ENCODE assay signal across 11 cellular contexts in genomic region chr2:80256396-80257167, GRCh38. TPM values are rescaled to one million over a fixed set of nuclear protein-coding genes. Genes with fewer than 3 reads are reported as not detected.
DNase-seq lines count a peak whose midpoint lies in the region; ATAC-seq, FAIRE-seq and TF ChIP-seq lines count a peak whose summit lies in the region.
"Had no signal": no experiment of that assay in that cellular context is flagged by ENCODE, and none has a peak within 500 bp of the region (broad histone marks: within the 10 kb centered on the region; RNA-seq: fewer than 3 reads in every experiment).

No MANE protein-coding gene starts in this region.

- DNase-seq in A549 (ENCODE audit: low read depth in 1 of 2, low spot score in 1 of 2), result peak in 1 of 2 experiments; percentile 39
- DNase-seq in PC-3, result peak; percentile 27
- DNase-seq in hepatic stellate cell (ENCODE audit: low spot score), result peak; percentile 23
- no peak for DNase-seq in NCI-H2081 (lab: John Stamatoyannopoulos, UW)
- no peak for DNase-seq in activated CD4-positive, alpha-beta T cell treated with anti-CD3 and anti-CD28 coated beads, Interleukin-2, amount 50 U/mL, for 48 hours
- DNase-seq in T-helper 1 cell, result no peak
- DNase-seq: heart right ventricle had no signal

- H2AFZ ChIP-seq in PC-3 (ENCODE audit: low read length), result no peak overlapping the region

- 0 out of 5 replicates have a peak, but pooled peaks of 1 of the 2 experiments have one; percentile 7 for TF ChIP-seq RAD21 in A549 (conservative IDR thresholded peaks at IDR 0.05 in 1 of 2, IDR thresholded peaks at IDR 0.05 in 1 of 2)

- POLR2A ChIA-PET in A549 (lab: Yijun Ruan, JAX), result no interaction called here
- POLR2A ChIA-PET in PC-3 (lab: Charles Lee; ENCODE audit: unreplicated experiment), result no interaction called here

- H3K9ac ChIP-seq in PC-3 (ENCODE audit: low read length), result no peak overlapping the region

- no peaks in the 10 kb centered on the region for H3K9me2 ChIP-seq in PC-3 (replicated peaks; ENCODE audit: low read length)

- BruUV-seq in PC-3 (replicated peaks; lab: Mats Ljungman, UMichigan), result no TSS peak

- no peak overlapping the region for H3K4me3 ChIP-seq in A549
- no peak overlapping the region for H3K4me3 ChIP-seq in PC-3 (ENCODE audit: low read length)
- H3K4me3 ChIP-seq: heart right ventricle, suprapubic skin had no signal

- no peak for TF ChIP-seq POLR2A in A549 (IDR thresholded peaks at IDR 0.05; ENCODE audit: low read length)

- H4K20me1 ChIP-seq in PC-3 (ENCODE audit: low read length), result no peaks in the 10 kb centered on the region

- H3K4me1 ChIP-seq in A549 (no peaks in the 10 kb centered on the region), PC-3 (ENCODE audit: insufficient read depth, low read length) (no peaks in the 10 kb centered on the region)
- H3K4me1 ChIP-seq: suprapubic skin had no signal

- no peaks in the 10 kb centered on the region for H3K79me2 ChIP-seq in PC-3 (ENCODE audit: low read length)

- H3K9me3 ChIP-seq in A549, result no peaks in the 10 kb centered on the region; the same call in 2 of the 3 replicates
- H3K9me3 ChIP-seq in PC-3 (ENCODE audit: low read length), result no peaks in the 10 kb centered on the region
- H3K9me3 ChIP-seq: heart right ventricle, suprapubic skin had no signal

- TF ChIP-seq EP300 in A549 (IDR thresholded peaks at IDR 0.05), result no peak

- WGBS in A549 (ENCODE audit: missing lambda C conversion rate), result 12% methylated on average over 9 of the region's 9 CpGs

- no peak for FAIRE-seq in A549 (lab: Jason Lieb, UNC)

- H3F3A ChIP-seq in PC-3 (ENCODE audit: low read length, unreplicated experiment), result no peaks in the 10 kb centered on the region

- H3K27ac ChIP-seq in A549 (no peak overlapping the region), PC-3 (ENCODE audit: low read length) (no peak overlapping the region)
- H3K27ac ChIP-seq: heart right ventricle, suprapubic skin had no signal

- peaks cover 16% of the 10 kb centered on the region for H3K27me3 ChIP-seq in PC-3 (ENCODE audit: low read length)
- H3K27me3 ChIP-seq: heart right ventricle, suprapubic skin had no signal

- CTCF ChIA-PET in A549 (lab: Yijun Ruan, JAX), result interaction anchor here (1.4 kb wide), 1 partner anchor 12 kb away, joined by 3 read pairs; no protein-coding TSS in a partner anchor
- CTCF ChIA-PET in PC-3 (lab: Charles Lee), result no interaction called here

- ATAC-seq in A549 (no peak), PC-3 (no peak), HG03457 (IDR thresholded peaks at IDR 0.05; ENCODE audit: unreplicated experiment) (no peak)
- ATAC-seq: heart right ventricle, sciatic nerve had no signal

- intact Hi-C loops in PC-3 (cut with micrococcal nuclease), result no loop called here

- no peak for TF ChIP-seq CTCF in A549 (IDR thresholded peaks at IDR 0.05)
- TF ChIP-seq CTCF in GM12874 (IDR thresholded peaks at IDR 0.05; ENCODE audit: insufficient read depth, low read depth, low read length), result 0 out of 2 replicates have a peak, but pooled peaks have one; percentile 5
- peak; percentile 51; the same call in 1 of the 2 replicates for TF ChIP-seq CTCF in PC-3 (conservative IDR thresholded peaks at IDR 0.05; ENCODE audit: low read depth, low read length)

- H3K4me2 ChIP-seq in A549 (no peak overlapping the region), PC-3 (ENCODE audit: low read length) (no peak overlapping the region)

- H3K36me3 ChIP-seq in PC-3 (ENCODE audit: low read depth, low read length), result no peaks in the 10 kb centered on the region
- H3K36me3 ChIP-seq: heart right ventricle, suprapubic skin had no signal

TF ChIP-seq in A549, 52 proteins besides CTCF, POLR2A, EP300 and RAD21:
- 0 out of 3 replicates have a peak, but pooled peaks have one; percentile 7 for TF ChIP-seq SMC3 (IDR thresholded peaks at IDR 0.05)
- no peak for TF ChIP-seq FOSB (CRISPR knock-in tag; IDR thresholded peaks at IDR 0.05)
- no peak for TF ChIP-seq MYC (IDR thresholded peaks at IDR 0.05; ENCODE audit: borderline replicate concordance, low read length)
- no peak for TF ChIP-seq JUN (IDR thresholded peaks at IDR 0.05)

RNA-seq across cellular contexts. Expression of gene LRRTM1, which starts 48.0 kb away (rescaled TPM):
- polyA plus RNA-seq in A549 (2011; rRNA removed) (not detected in 2 replicates), A549 (2017; fragmentation: RNase III; extraction: RNeasy Plus Mini Kit Qiagen cat#74134 plus additional on column Dnase treatment) (not detected in 3 replicates)
- polyA plus RNA-seq in A549 (2012; cell fraction: cytosol; rRNA removed), result not detected in 2 replicates
- not detected in 2 replicates for polyA plus RNA-seq in A549 (2012; cell fraction: nucleus; rRNA removed)
- not detected in 2 replicates for polyA minus RNA-seq in A549 (2011; rRNA and poly(A)+ RNA removed)
- total RNA-seq in PC-3 (2014; rRNA removed), result not detected in 2 replicates

Comparison
In these comparisons a context has a peak if more than half of its experiments do, and no peak if none do; other contexts are left out.
1. DNase-seq: peak in PC-3 (single experiment) and hepatic stellate cell (single experiment); none in NCI-H2081 (0 of 2), activated CD4-positive, alpha-beta T cell treated with anti-CD3 and anti-CD28 coated beads, Interleukin-2, amount 50 U/mL, for 48 hours (0 of 2) and T-helper 1 cell (0 of 5).